Comparison of ENCODE assay signal across 10 cellular contexts in genomic region chrX:154719132-154719675, GRCh38. TPM values are rescaled to one million over a fixed set of nuclear protein-coding genes. Genes with fewer than 3 reads are reported as not detected.
DNase-seq lines count a peak whose midpoint lies in the region; ATAC-seq, FAIRE-seq and TF ChIP-seq lines count a peak whose summit lies in the region.
"Had no signal": no experiment of that assay in that cellular context is flagged by ENCODE, and none has a peak within 500 bp of the region (broad histone marks: within the 10 kb centered on the region; RNA-seq: fewer than 3 reads in every experiment).

No MANE protein-coding gene starts in this region.

- no peak overlapping the region for H3K4me3 ChIP-seq in endothelial cell of umbilical vein (replicated peaks in 1 of 3; ENCODE audit: insufficient read depth in 1 of 3, low read depth in 1 of 3, low read length in 3 of 3)

- FAIRE-seq in endothelial cell of umbilical vein (lab: Jason Lieb, UNC) (peak; percentile 93), frontal cortex (lab: Jason Lieb, UNC) (no peak)

- TF ChIP-seq CTCF in endothelial cell of umbilical vein (IDR thresholded peaks at IDR 0.05; ENCODE audit: extremely low read depth in 1 of 2, insufficient read depth in 1 of 2, low read depth in 1 of 2, low read length in 2 of 2): no peak

- no peaks in the 10 kb centered on the region for H3K79me2 ChIP-seq in endothelial cell of umbilical vein (ENCODE audit: control insufficient read depth, insufficient read depth, low read length)

- no TSS peak for BruUV-seq in endothelial cell of umbilical vein (replicated peaks; lab: Mats Ljungman, UMichigan)

- peak; percentile 18 for DNase-seq in DMS 273 (lab: John Stamatoyannopoulos, UW; ENCODE audit: unreplicated experiment)
- DNase-seq in DMS 273 treated with DMSO at 0.1 percent for 48 hours (lab: John Stamatoyannopoulos, UW): no peak
- peak; percentile 20 for DNase-seq in T-helper 9 cell
- DNase-seq in endothelial cell of umbilical vein (ENCODE audit: low read depth, low spot score): peak; percentile 57
- peak in 2 of 3 donors; percentile 18 for DNase-seq in stimulated activated CD4-positive, alpha-beta T cell treated with anti-CD3 and anti-CD28 coated beads, TNF-alpha, amount 100 ng/mL, for 1 hour (ENCODE audit: low read depth in 3 of 3, low spot score in 1 of 3)
- DNase-seq in mucosa of gallbladder (ENCODE audit: low spot score): no peak
- no peak for DNase-seq in frontal cortex (ENCODE audit: low spot score in 2 of 2)
- DNase-seq: NCI-H446 had no signal

- H3K9ac ChIP-seq in endothelial cell of umbilical vein (replicated peaks; ENCODE audit: extremely low read depth, insufficient read depth, low read length): peak overlapping the region; percentile 14

- H3K9me3 ChIP-seq in endothelial cell of umbilical vein (replicated peaks; ENCODE audit: control insufficient read depth, insufficient read depth, low read length): no peaks in the 10 kb centered on the region

- no peak overlapping the region for H2AFZ ChIP-seq in endothelial cell of umbilical vein (ENCODE audit: low read depth, low read length)

- CTCF ChIA-PET in endothelial cell of umbilical vein (lab: Charles Lee): interaction anchor here (0.9 to 4.3 kb wide), 3 partner anchors 19 to 120 kb away, joined by 3 to 49 read pairs (median 3); no protein-coding TSS in a partner anchor

- H3K36me3 ChIP-seq in endothelial cell of umbilical vein (ENCODE audit: control insufficient read depth in 2 of 2, extremely low read depth in 1 of 2, insufficient read depth in 2 of 2, low read length in 2 of 2): peaks cover 0 to 3% of the 10 kb centered on the region in 2 experiments

- H3K9me1 ChIP-seq in endothelial cell of umbilical vein (replicated peaks; ENCODE audit: control insufficient read depth, extremely low read depth, insufficient read depth, low read length): no peaks in the 10 kb centered on the region

- H3K4me2 ChIP-seq in endothelial cell of umbilical vein (ENCODE audit: insufficient read depth, low read length): peak overlapping the region; percentile 21

- ATAC-seq in GM18520 (IDR thresholded peaks at IDR 0.05; ENCODE audit: unreplicated experiment): no peak

- POLR2A ChIA-PET in endothelial cell of umbilical vein (lab: Charles Lee): no interaction called here

- no peak for TF ChIP-seq POLR2A in endothelial cell of umbilical vein (IDR thresholded peaks at IDR 0.05; ENCODE audit: low read depth, low read length)

- no peaks in the 10 kb centered on the region for H3K27me3 ChIP-seq in endothelial cell of umbilical vein (ENCODE audit: control insufficient read depth in 2 of 2, insufficient read depth in 2 of 2, low read length in 2 of 2)

- H4K20me1 ChIP-seq in endothelial cell of umbilical vein (replicated peaks; ENCODE audit: control insufficient read depth, extremely low read depth, insufficient read depth, low read length): no peaks in the 10 kb centered on the region

- H3K4me1 ChIP-seq in endothelial cell of umbilical vein (ENCODE audit: control insufficient read depth, extremely low read depth, insufficient read depth, low read length): peaks cover 30% of the 10 kb centered on the region

- dilution Hi-C loops in endothelial cell of umbilical vein (cut with MboI; ENCODE audit: extremely low pct_ligation_motif_present, low sequenced_read_pairs): no loop called here

- intact Hi-C loops in endothelial cell of umbilical vein (cut with micrococcal nuclease): loop anchor here (1.0 to 2.0 kb wide), 2 partner anchors 9 to 16 kb away; no protein-coding TSS in a partner anchor

- peak overlapping the region; percentile 37 for H3K27ac ChIP-seq in endothelial cell of umbilical vein (ENCODE audit: insufficient read depth, low read depth, low read length)
- H3K27ac ChIP-seq: 22Rv1 had no signal

TF ChIP-seq in endothelial cell of umbilical vein, 7 proteins besides CTCF, POLR2A, EP300 and RAD21:
- TF ChIP-seq FOS (IDR thresholded peaks at IDR 0.05; ENCODE audit: borderline replicate concordance, insufficient read depth, low read length) (peak; percentile 42), JUN (IDR thresholded peaks at IDR 0.05; ENCODE audit: borderline replicate concordance, insufficient read depth, insufficient read length, low read depth) (peak; percentile 15), EZH2 (IDR thresholded peaks at IDR 0.05; ENCODE audit: borderline replicate concordance, low read depth, low read length, severe bottlenecking) (no peak), GATA2 (IDR thresholded peaks at IDR 0.05; ENCODE audit: insufficient read depth, insufficient read length, low read depth, low read length) (peak; percentile 82)

RNA-seq across cellular contexts. Expression of gene GAB3, which starts 31.7 kb away (rescaled TPM):
- 4.0 and 6.2 TPM in 2 replicates for total RNA-seq in endothelial cell of umbilical vein
- polyA plus RNA-seq in endothelial cell of umbilical vein: 6.0 and 6.1 TPM in 2 replicates
- 3.9 and 4.7 TPM in 2 replicates for polyA plus RNA-seq in endothelial cell of umbilical vein (2011; cell fraction: cytosol; rRNA removed)
- polyA plus RNA-seq in endothelial cell of umbilical vein (2011; cell fraction: nucleus; rRNA removed): 31.6 and 35.6 TPM in 2 replicates
- polyA plus RNA-seq in endothelial cell of umbilical vein (2012): 4.2 and 4.7 TPM in 2 replicates
- 13.8 and 19.6 TPM in 2 replicates for polyA minus RNA-seq in endothelial cell of umbilical vein
- not detected for polyA minus RNA-seq in endothelial cell of umbilical vein (2011; cell fraction: cytosol; rRNA and poly(A)+ RNA removed)
- polyA minus RNA-seq in endothelial cell of umbilical vein (2011; cell fraction: nucleus; rRNA and poly(A)+ RNA removed): 13.5 and 19.1 TPM in 2 replicates
- 4.6 TPM for total RNA-seq in mucosa of gallbladder
- 0.82 TPM for total RNA-seq in frontal cortex

RNA-seq across cellular contexts. Expression of gene DKC1, which starts 43.5 kb away (rescaled TPM):
- total RNA-seq in endothelial cell of umbilical vein (63.7 and 69.1 TPM in 2 replicates), mucosa of gallbladder (26.9 TPM), frontal cortex (17.5 TPM)
- polyA plus RNA-seq in endothelial cell of umbilical vein: 19.4 and 28.6 TPM in 2 replicates
- 41.5 and 45.2 TPM in 2 replicates for polyA plus RNA-seq in endothelial cell of umbilical vein (2011; cell fraction: cytosol; rRNA removed)
- 67.2 and 94.8 TPM in 2 replicates for polyA plus RNA-seq in endothelial cell of umbilical vein (2011; cell fraction: nucleus; rRNA removed)
- 60.0 and 85.3 TPM in 2 replicates for polyA plus RNA-seq in endothelial cell of umbilical vein (2012)
- 62.1 and 66.3 TPM in 2 replicates for polyA minus RNA-seq in endothelial cell of umbilical vein
- polyA minus RNA-seq in endothelial cell of umbilical vein (2011; cell fraction: cytosol; rRNA and poly(A)+ RNA removed): 57.0 TPM
- 30.6 and 52.1 TPM in 2 replicates for polyA minus RNA-seq in endothelial cell of umbilical vein (2011; cell fraction: nucleus; rRNA and poly(A)+ RNA removed)

Comparison
In these comparisons a context has a peak if more than half of its experiments do, and no peak if none do; other contexts are left out.
1. DNase-seq: peak in DMS 273 (single experiment), T-helper 9 cell (single experiment), endothelial cell of umbilical vein (single experiment) and stimulated activated CD4-positive, alpha-beta T cell treated with anti-CD3 and anti-CD28 coated beads, TNF-alpha, amount 100 ng/mL, for 1 hour (2 of 3); none in DMS 273 treated with DMSO at 0.1 percent for 48 hours (single experiment), mucosa of gallbladder (single experiment) and frontal cortex (0 of 2).